ENCODE assay signal across 1 cellular context in the genomic region with DNA sequence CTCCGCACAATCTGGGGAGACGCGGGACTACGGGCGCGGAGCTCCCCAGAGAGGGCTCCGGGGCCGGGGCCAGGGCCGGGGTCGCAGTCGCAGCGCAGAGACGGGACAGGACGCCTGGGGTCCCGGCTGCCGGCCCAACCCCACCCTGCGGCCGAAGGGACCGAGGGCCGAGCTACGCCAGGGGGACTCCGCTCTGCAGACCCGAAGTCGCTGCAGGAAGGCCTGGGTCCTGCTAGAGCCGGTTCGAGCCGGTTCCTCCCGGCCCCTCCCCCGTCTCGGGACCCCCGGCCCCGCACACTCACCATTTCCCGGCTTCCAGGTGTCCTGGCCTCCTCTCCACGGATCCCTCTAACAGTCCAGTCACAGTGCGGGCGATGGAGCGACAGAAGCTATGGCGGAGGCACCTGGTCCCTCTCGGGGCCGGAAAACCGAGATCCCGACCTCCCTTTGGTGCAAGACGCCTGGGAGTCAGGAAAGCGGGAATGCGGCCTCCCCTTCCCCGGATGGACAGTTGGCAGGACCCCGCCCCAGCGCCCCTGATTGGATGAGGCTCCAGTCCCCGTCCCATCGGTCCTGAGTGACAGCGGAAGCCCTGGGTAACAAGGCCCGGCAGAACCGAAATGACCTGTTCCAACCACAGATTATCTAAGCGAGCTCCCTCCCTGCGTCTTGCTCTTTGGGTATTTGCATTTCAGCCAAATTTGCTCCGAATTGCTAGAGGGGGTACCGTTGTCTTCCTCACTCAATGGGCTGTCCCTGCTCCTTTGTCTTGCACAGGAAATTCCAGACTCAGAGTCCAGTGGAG.
A peak's percentile ranks its signal among the peaks of the same experiment; 100 is the strongest.
TF ChIP-seq lines count a peak whose summit lies in the region.

Gene ZNF625 (minus strand): TSS at position 481 of the 805 bp plus-strand sequence. CDS start 176 bp downstream, at position 305.

TF ChIP-seq in GM12878, 131 proteins besides CTCF, POLR2A, EP300 and RAD21 (continued from another document and continues in another):
- no peak for TF ChIP-seq RELA (IDR thresholded peaks at IDR 0.05; ENCODE audit: borderline replicate concordance, partially characterized antibody)
- TF ChIP-seq PKNOX1 (IDR thresholded peaks at IDR 0.05): peak; percentile 98
- TF ChIP-seq, protein P1, sequence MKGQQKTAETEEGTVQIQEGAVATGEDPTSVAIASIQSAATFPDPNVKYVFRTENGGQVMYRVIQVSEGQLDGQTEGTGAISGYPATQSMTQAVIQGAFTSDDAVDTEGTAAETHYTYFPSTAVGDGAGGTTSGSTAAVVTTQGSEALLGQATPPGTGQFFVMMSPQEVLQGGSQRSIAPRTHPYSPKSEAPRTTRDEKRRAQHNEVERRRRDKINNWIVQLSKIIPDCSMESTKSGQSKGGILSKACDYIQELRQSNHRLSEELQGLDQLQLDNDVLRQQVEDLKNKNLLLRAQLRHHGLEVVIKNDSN (IDR thresholded peaks at IDR 0.05; ENCODE audit: borderline replicate concordance, extremely low read length, insufficient read depth, low read depth, low read length): no peak
- peak; percentile 84; the same call in 2 of the 3 replicates for TF ChIP-seq POU2F2 (IDR thresholded peaks at IDR 0.05; ENCODE audit: borderline replicate concordance, low read depth, low read length)
- no peak for TF ChIP-seq E2F8 (IDR thresholded peaks at IDR 0.05; ENCODE audit: low read depth, partially characterized antibody)
- TF ChIP-seq RELB (IDR thresholded peaks at IDR 0.05; ENCODE audit: low read depth): peak; percentile 65; the same call in 1 of the 2 replicates
- no peak for TF ChIP-seq KAT2A (conservative IDR thresholded peaks at IDR 0.05; ENCODE audit: control insufficient read depth, low read depth, low read length)
- TF ChIP-seq CHD2 (IDR thresholded peaks at IDR 0.05; ENCODE audit: borderline replicate concordance, low read depth, low read length): peak; percentile 52; the same call in 1 of the 2 replicates
- TF ChIP-seq MTA2 (IDR thresholded peaks at IDR 0.05; ENCODE audit: low read depth): no peak
- no peak for TF ChIP-seq RAD51 (IDR thresholded peaks at IDR 0.05)
- peak; percentile 49; the same call in 1 of the 2 replicates for TF ChIP-seq MXI1 (IDR thresholded peaks at IDR 0.05; ENCODE audit: low read depth, low read length)
- no peak for TF ChIP-seq TARDBP (IDR thresholded peaks at IDR 0.05; ENCODE audit: borderline replicate concordance)
- 0 out of 2 replicates have a peak, but pooled peaks have one; percentile 27 for TF ChIP-seq YY1 (IDR thresholded peaks at IDR 0.05; ENCODE audit: low read depth, low read length)
- TF ChIP-seq, protein P2, sequence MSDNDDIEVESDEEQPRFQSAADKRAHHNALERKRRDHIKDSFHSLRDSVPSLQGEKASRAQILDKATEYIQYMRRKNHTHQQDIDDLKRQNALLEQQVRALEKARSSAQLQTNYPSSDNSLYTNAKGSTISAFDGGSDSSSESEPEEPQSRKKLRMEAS (IDR thresholded peaks at IDR 0.05; ENCODE audit: low read depth, low read length): 0 out of 2 replicates have a peak, but pooled peaks have one; percentile 18
- no peak for TF ChIP-seq FOS (IDR thresholded peaks at IDR 0.05; ENCODE audit: borderline replicate concordance, extremely low read depth, insufficient read length)
- no peak for TF ChIP-seq SMARCA5 (IDR thresholded peaks at IDR 0.05)
- TF ChIP-seq NFIC (IDR thresholded peaks at IDR 0.05; ENCODE audit: low read depth, low read length): no peak
- no peak for TF ChIP-seq SREBF1 (IDR thresholded peaks at IDR 0.05; ENCODE audit: low read length)
- no peak for TF ChIP-seq BHLHE40 (IDR thresholded peaks at IDR 0.05; ENCODE audit: borderline replicate concordance in 1 of 2, low read depth in 2 of 2, low read length in 1 of 2)
- TF ChIP-seq IKZF1 (conservative IDR thresholded peaks at IDR 0.05): peak; percentile 92
- TF ChIP-seq TCF12 (IDR thresholded peaks at IDR 0.05; ENCODE audit: low read depth, low read length): no peak
- no peak for TF ChIP-seq ZNF217 (IDR thresholded peaks at IDR 0.05)
- TF ChIP-seq JUNB (IDR thresholded peaks at IDR 0.05): no peak
- TF ChIP-seq NFXL1 (IDR thresholded peaks at IDR 0.05; ENCODE audit: borderline replicate concordance): no peak
- TF ChIP-seq GABPA (IDR thresholded peaks at IDR 0.05; ENCODE audit: low read depth): peak; percentile 55; the same call in 1 of the 2 replicates
- TF ChIP-seq SMAD1 (IDR thresholded peaks at IDR 0.05; ENCODE audit: low read depth, partially characterized antibody): no peak
- no peak for TF ChIP-seq SIX5 (IDR thresholded peaks at IDR 0.05; ENCODE audit: low read depth, low read length, severe bottlenecking)
- no peak for TF ChIP-seq ASH2L (IDR thresholded peaks at IDR 0.05; ENCODE audit: borderline replicate concordance, low read depth)
- TF ChIP-seq SUZ12 (IDR thresholded peaks at IDR 0.05; ENCODE audit: unreplicated experiment): no peak
- TF ChIP-seq ZBTB4 (CRISPR knock-in tag; IDR thresholded peaks at IDR 0.05): no peak
- TF ChIP-seq, protein P3, sequence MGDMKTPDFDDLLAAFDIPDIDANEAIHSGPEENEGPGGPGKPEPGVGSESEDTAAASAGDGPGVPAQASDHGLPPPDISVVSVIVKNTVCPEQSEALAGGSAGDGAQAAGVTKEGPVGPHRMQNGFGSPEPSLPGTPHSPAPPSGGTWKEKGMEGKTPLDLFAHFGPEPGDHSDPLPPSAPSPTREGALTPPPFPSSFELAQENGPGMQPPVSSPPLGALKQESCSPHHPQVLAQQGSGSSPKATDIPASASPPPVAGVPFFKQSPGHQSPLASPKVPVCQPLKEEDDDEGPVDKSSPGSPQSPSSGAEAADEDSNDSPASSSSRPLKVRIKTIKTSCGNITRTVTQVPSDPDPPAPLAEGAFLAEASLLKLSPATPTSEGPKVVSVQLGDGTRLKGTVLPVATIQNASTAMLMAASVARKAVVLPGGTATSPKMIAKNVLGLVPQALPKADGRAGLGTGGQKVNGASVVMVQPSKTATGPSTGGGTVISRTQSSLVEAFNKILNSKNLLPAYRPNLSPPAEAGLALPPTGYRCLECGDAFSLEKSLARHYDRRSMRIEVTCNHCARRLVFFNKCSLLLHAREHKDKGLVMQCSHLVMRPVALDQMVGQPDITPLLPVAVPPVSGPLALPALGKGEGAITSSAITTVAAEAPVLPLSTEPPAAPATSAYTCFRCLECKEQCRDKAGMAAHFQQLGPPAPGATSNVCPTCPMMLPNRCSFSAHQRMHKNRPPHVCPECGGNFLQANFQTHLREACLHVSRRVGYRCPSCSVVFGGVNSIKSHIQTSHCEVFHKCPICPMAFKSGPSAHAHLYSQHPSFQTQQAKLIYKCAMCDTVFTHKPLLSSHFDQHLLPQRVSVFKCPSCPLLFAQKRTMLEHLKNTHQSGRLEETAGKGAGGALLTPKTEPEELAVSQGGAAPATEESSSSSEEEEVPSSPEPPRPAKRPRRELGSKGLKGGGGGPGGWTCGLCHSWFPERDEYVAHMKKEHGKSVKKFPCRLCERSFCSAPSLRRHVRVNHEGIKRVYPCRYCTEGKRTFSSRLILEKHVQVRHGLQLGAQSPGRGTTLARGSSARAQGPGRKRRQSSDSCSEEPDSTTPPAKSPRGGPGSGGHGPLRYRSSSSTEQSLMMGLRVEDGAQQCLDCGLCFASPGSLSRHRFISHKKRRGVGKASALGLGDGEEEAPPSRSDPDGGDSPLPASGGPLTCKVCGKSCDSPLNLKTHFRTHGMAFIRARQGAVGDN (IDR thresholded peaks at IDR 0.05): no peak
- TF ChIP-seq ZNF622 (IDR thresholded peaks at IDR 0.05): no peak
- TF ChIP-seq EGR1 (IDR thresholded peaks at IDR 0.05; ENCODE audit: borderline replicate concordance in 1 of 2, low read depth in 2 of 2, low read length in 2 of 2): no peak
- no peak for TF ChIP-seq ZNF274 (IDR thresholded peaks at IDR 0.05; ENCODE audit: insufficient read depth, insufficient read length)
- peak; percentile 42; the same call in 1 of the 2 replicates for TF ChIP-seq IRF4 (IDR thresholded peaks at IDR 0.05; ENCODE audit: low read depth, low read length)
- 0 out of 2 replicates have a peak, but pooled peaks have one; percentile 20 for TF ChIP-seq IRF3 (IDR thresholded peaks at IDR 0.05)
- TF ChIP-seq, protein P4, sequence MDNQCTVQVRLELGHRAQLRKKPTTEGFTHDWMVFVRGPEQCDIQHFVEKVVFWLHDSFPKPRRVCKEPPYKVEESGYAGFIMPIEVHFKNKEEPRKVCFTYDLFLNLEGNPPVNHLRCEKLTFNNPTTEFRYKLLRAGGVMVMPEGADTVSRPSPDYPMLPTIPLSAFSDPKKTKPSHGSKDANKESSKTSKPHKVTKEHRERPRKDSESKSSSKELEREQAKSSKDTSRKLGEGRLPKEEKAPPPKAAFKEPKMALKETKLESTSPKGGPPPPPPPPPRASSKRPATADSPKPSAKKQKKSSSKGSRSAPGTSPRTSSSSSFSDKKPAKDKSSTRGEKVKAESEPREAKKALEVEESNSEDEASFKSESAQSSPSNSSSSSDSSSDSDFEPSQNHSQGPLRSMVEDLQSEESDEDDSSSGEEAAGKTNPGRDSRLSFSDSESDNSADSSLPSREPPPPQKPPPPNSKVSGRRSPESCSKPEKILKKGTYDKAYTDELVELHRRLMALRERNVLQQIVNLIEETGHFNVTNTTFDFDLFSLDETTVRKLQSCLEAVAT (IDR thresholded peaks at IDR 0.05): no peak
- no peak for TF ChIP-seq RCOR1 (conservative IDR thresholded peaks at IDR 0.05; ENCODE audit: low read depth, low read length)
- TF ChIP-seq TCF3 (IDR thresholded peaks at IDR 0.05; ENCODE audit: borderline replicate concordance, insufficient read depth, low read depth, low read length): no peak
- no peak for TF ChIP-seq HCFC1 (IDR thresholded peaks at IDR 0.05; ENCODE audit: low read length)
